Comparison of ENCODE assay signal across 8 cellular contexts in the genomic region with DNA sequence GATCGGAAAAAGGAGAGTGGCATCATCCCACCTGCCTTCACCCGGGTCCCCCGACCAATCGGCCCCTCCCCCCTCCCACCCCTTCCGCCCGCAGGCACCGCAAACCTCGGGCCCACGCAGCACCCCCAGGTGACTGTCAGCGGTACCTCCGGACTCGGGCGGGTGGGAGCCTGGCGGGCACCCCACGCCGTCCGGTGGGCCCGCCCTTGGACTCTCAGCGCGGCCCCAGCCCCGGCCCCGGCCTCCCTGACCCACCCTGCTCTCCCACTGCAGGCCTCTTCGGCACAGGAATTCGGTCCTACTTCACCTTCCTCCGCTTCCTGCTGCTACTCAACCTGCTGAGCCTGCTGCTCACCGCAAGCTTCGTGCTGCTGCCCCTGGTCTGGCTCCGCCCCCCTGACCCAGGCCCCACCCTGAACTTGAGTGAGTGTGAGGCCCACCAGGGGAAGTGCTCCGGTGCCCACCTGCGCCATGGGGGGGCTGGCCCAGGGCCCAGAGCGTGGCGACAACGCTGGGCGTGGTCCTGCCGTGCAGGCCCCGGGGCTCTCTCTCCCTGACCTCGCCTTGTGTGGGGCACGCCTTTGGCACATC. TPM values are rescaled to one million over a fixed set of nuclear protein-coding genes. Genes with fewer than 3 reads are reported as not detected.
A peak's percentile ranks its signal among the peaks of the same experiment; 100 is the strongest.
DNase-seq lines count a peak whose midpoint lies in the region; ATAC-seq and TF ChIP-seq lines count a peak whose summit lies in the region.

No MANE protein-coding gene starts in this region.

- no peaks in the 10 kb centered on the region for H3K9me3 ChIP-seq in right cardiac atrium (ENCODE audit: control insufficient read depth, low read length)
- no peaks in the 10 kb centered on the region for H3K9me3 ChIP-seq in ascending aorta

- H3K27ac ChIP-seq in right cardiac atrium (ENCODE audit: low read length) (no peak overlapping the region), ascending aorta (no peak overlapping the region)

- H3K4me3 ChIP-seq in right cardiac atrium (ENCODE audit: low read length), result peak overlapping the region; percentile 7
- peak overlapping the region in 1 of 2 donors; percentile 46 for H3K4me3 ChIP-seq in ascending aorta

- intact Hi-C loops in right cardiac atrium (cut with DNase I), result loop anchor here in 1 of 4 donors (5.0 kb wide), 1 partner anchor 40 kb away; no protein-coding TSS in a partner anchor
- intact Hi-C loops in ascending aorta (cut with DNase I), result no loop called here

- no peaks in the 10 kb centered on the region for H3K36me3 ChIP-seq in ascending aorta

- H3K27me3 ChIP-seq in right cardiac atrium (ENCODE audit: control insufficient read depth, insufficient read depth), result no peaks in the 10 kb centered on the region
- no peaks in the 10 kb centered on the region for H3K27me3 ChIP-seq in ascending aorta

- no peak for TF ChIP-seq CTCF in ascending aorta (IDR thresholded peaks at IDR 0.05)

- DNase-seq in activated T-cell treated with anti-CD3 and anti-CD28 coated beads for 1 hour (ENCODE audit: low read depth) (peak; percentile 59), right cardiac atrium (peak in 2 of 3 donors; percentile 73 to 79), HuH-7 (ENCODE audit: low spot score) (no peak), amygdala (lab: John Stamatoyannopoulos, UW) (no peak), ascending aorta (ENCODE audit: low spot score in 2 of 2) (no peak)
- DNase-seq in activated T-cell treated with anti-CD3 and anti-CD28 coated beads, Interleukin-2, amount 50 U/mL, for 1 hour, result no peak
- peak; percentile 74 to 80 for DNase-seq in activated CD4-positive, alpha-beta T cell treated with anti-CD3 and anti-CD28 coated beads, Interleukin-2, amount 50 U/mL, for 48 hours
- DNase-seq in stimulated activated CD4-positive, alpha-beta T cell treated with anti-CD3 and anti-CD28 coated beads, Interleukin-4, amount 100 ng/mL, for 24 hours, result peak; percentile 63

- WGBS in right cardiac atrium, result 38% methylated on average over 38 of the region's 38 CpGs

- ATAC-seq in right cardiac atrium, result no peak

- H3K4me1 ChIP-seq in right cardiac atrium (ENCODE audit: control insufficient read depth, insufficient read depth, low read length) (no peaks in the 10 kb centered on the region), ascending aorta (peaks cover 5 to 24% of the 10 kb centered on the region in 2 donors)

RNA-seq across cellular contexts. Expression of a gene that starts 1.6 kb away (rescaled TPM):
- 1 to 10 TPM; 2.6 to 3.9 (median 3.0) TPM for total RNA-seq in right cardiac atrium
- polyA plus RNA-seq in right cardiac atrium, result 2.4 TPM
- total RNA-seq in ascending aorta, result 9.6 TPM

RNA-seq across cellular contexts. Expression of a gene that starts 3.6 kb away (rescaled TPM):
- total RNA-seq in right cardiac atrium, result 10 to 100 TPM; 27.9 to 45.4 (median 38.2) TPM
- polyA plus RNA-seq in right cardiac atrium, result 21.2 TPM
- 173 TPM for total RNA-seq in ascending aorta

RNA-seq across cellular contexts. Expression of a gene that starts 14.0 kb away (rescaled TPM):
- total RNA-seq in right cardiac atrium (not detected), ascending aorta (not detected)
- polyA plus RNA-seq in right cardiac atrium, result not detected

RNA-seq across cellular contexts. Expression of a gene that starts 36.2 kb away (rescaled TPM):
- total RNA-seq in right cardiac atrium, result 10 to 100 TPM; 81.9 to 92.2 (median 83.9) TPM
- polyA plus RNA-seq in right cardiac atrium, result 85.8 TPM
- 115 TPM for total RNA-seq in ascending aorta

RNA-seq across cellular contexts. Expression of a gene that starts 54.7 kb away (rescaled TPM):
- total RNA-seq in right cardiac atrium (1 to 10 TPM in 2 of 4 donors, under 1 TPM in 2; 0.51 to 5.2 (median 1.9) TPM), ascending aorta (not detected)
- 1.2 TPM for polyA plus RNA-seq in right cardiac atrium

Comparison
In these comparisons a context has a peak if more than half of its experiments do, and no peak if none do; other contexts are left out.
1. DNase-seq: peak in activated T-cell treated with anti-CD3 and anti-CD28 coated beads for 1 hour (single experiment), activated CD4-positive, alpha-beta T cell treated with anti-CD3 and anti-CD28 coated beads, Interleukin-2, amount 50 U/mL, for 48 hours (2 of 2), right cardiac atrium (2 of 3) and stimulated activated CD4-positive, alpha-beta T cell treated with anti-CD3 and anti-CD28 coated beads, Interleukin-4, amount 100 ng/mL, for 24 hours (single experiment); none in activated T-cell treated with anti-CD3 and anti-CD28 coated beads, Interleukin-2, amount 50 U/mL, for 1 hour (single experiment), HuH-7 (single experiment), amygdala (0 of 56) and ascending aorta (0 of 2).